In the genomic region with DNA sequence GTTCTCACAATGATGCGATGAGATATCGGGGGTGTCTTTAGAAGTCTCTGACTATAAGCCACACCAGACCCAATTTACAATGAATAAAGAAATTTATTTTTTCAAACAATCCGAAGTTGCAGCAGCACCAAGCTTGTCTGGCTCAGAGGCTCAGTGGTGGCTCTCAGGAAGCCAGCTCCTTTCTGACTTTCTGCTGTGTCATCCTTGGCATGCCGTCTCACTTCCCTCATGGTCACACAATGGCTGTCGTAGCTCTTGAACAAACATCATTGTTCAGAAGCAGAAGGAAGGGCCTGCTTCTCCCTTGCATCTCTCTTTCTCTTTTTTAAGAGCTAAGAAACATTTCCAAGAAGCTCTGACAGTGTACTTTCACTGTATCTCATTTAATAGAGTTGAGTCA, we compare ENCODE assay signal across 24 cellular contexts.
A peak's percentile ranks its signal among the peaks of the same experiment; 100 is the strongest.
DNase-seq lines count a peak whose midpoint lies in the region; ATAC-seq lines count a peak whose summit lies in the region.
"Had no signal": no experiment of that assay in that cellular context is flagged by ENCODE, and none has a peak within 500 bp of the region (broad histone marks: within the 10 kb centered on the region; RNA-seq: fewer than 3 reads in every experiment).

No MANE protein-coding gene starts in this region.

- no peaks in the 10 kb centered on the region for H3K36me3 ChIP-seq in mesodermal cell (ENCODE audit: control insufficient read depth, insufficient read depth, low read length)
- H3K36me3 ChIP-seq: BE2C had no signal

- H3K4me1 ChIP-seq in mesodermal cell (ENCODE audit: control insufficient read depth, insufficient read depth, low read length, poor library complexity, severe bottlenecking): no peaks in the 10 kb centered on the region
- H3K4me1 ChIP-seq: BE2C had no signal

- peaks cover 9% of the 10 kb centered on the region for H3K9me3 ChIP-seq in mesodermal cell (ENCODE audit: control insufficient read depth, low read length)
- H3K9me3 ChIP-seq: BE2C had no signal

- in situ Hi-C loops in KBM-7 (cut with MboI; ENCODE audit: low pct_unique_long_range_greater_than_20kb, low sequenced_read_pairs): no loop called here

- H3K4me3 ChIP-seq in mesodermal cell (ENCODE audit: extremely low read depth, insufficient read depth, low read length, poor library complexity, severe bottlenecking): no peak overlapping the region
- H3K4me3 ChIP-seq: SK-N-MC had no signal

- peak overlapping the region; percentile 36 for H3K27ac ChIP-seq in mesodermal cell (ENCODE audit: low read depth, low read length, severe bottlenecking)
- H3K27ac ChIP-seq: KMS-11, SK-N-MC had no signal

- no peak for ATAC-seq in HG02610 (IDR thresholded peaks at IDR 0.05; ENCODE audit: unreplicated experiment)

- DNase-seq in GDM1 (lab: John Stamatoyannopoulos, UW): peak; percentile 77
- peak; percentile 2 for DNase-seq in KBM-7
- peak; percentile 35 for DNase-seq in UCSD-AML1 (lab: John Stamatoyannopoulos, UW; ENCODE audit: unreplicated experiment)
- no peak for DNase-seq in NCI-H1417 (lab: John Stamatoyannopoulos, UW)
- DNase-seq in GM19240 (ENCODE audit: insufficient read length, low spot score): no peak
- DNase-seq: ACHN; BE2C; CD8-positive, alpha-beta memory T cell; DMS 273 treated with DMSO at 0.1 percent for 48 hours; DMS79; EL; GF-D8; H7; IMR-90; MM.1S; NCI-H1105 treated with DMSO at 0.1 percent for 48 hours; NCI-H2029; NCI-H446 treated with DMSO at 0.1 percent for 48 hours; NCI-H526 treated with DMSO at 0.1 percent for 48 hours; SIG-M5 had no signal

- 71 to 79% methylated on average over 3 of the region's 5 CpGs for WGBS in mesodermal cell (ENCODE audit: insufficient coverage in 2 of 2), 2 experiments

Comparison
In these comparisons a context has a peak if more than half of its experiments do, and no peak if none do; other contexts are left out.
1. DNase-seq: peak in GDM1 (single experiment), KBM-7 (single experiment) and UCSD-AML1 (single experiment); none in NCI-H1417 (0 of 3) and GM19240 (single experiment).